In the genomic region with DNA sequence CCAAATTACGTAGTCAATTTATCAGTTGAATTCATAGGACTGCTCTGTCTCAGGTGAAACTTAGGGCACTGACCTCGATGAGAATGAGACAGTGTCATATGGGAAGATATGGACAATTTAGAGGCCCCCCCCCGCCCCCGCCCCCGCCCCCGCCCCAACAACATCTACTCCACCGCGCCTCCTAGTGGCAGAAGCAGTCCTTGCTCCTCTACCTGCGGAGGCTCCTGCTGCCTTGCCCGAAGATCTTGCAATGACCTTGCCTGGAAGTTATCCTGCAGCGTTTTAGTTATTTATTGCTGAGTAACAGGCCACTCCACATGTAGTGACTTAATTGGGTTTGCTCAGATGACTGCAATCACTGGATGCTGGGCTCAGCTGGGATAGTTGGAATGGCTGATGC, we compare ENCODE assay signal across 8 cellular contexts. TPM values are rescaled to one million over a fixed set of nuclear protein-coding genes. Genes with fewer than 3 reads are reported as not detected.
DNase-seq lines count a peak whose midpoint lies in the region; ATAC-seq and TF ChIP-seq lines count a peak whose summit lies in the region.

No MANE protein-coding gene starts in this region.

- H3K23ac ChIP-seq in mesendoderm (ENCODE audit: low read length) = no peak overlapping the region

- H3K9me3 Mint-ChIP-seq in type B pancreatic cell = no peaks in the 10 kb centered on the region

- no peaks in the 10 kb centered on the region for H3K9me3 ChIP-seq in T-helper 17 cell (ENCODE audit: control insufficient read depth, low read length, poor library complexity, severe bottlenecking)

- H3K4ac ChIP-seq in mesendoderm (ENCODE audit: low read depth, low read length) = no peak overlapping the region

- H3K36me3 Mint-ChIP-seq in T-helper 17 cell (ENCODE audit: low read depth) = no peaks in the 10 kb centered on the region
- peaks cover 9% of the 10 kb centered on the region for H3K36me3 Mint-ChIP-seq in type B pancreatic cell

- no peak overlapping the region for H3K18ac ChIP-seq in mesendoderm (ENCODE audit: low read length)

- no CpG with 5 or more reads among the region's 11 CpGs for WGBS in mesendoderm (ENCODE audit: extremely low coverage, insufficient coverage, low lambda C conversion rate)

- no peak overlapping the region for H2BK15ac ChIP-seq in mesendoderm (replicated peaks; ENCODE audit: low read depth)

- ATAC-seq in T-helper 17 cell = peak; percentile 69

- in situ Hi-C loops in brain microvascular endothelial cell (cut with HindIII; ENCODE audit: low pct_ligation_motif_present, low sequenced_read_pairs) = no loop called here

- no peak overlapping the region for H3K4me2 ChIP-seq in mesendoderm (ENCODE audit: low read length)

- H4K8ac ChIP-seq in mesendoderm (ENCODE audit: low read depth, low read length) = no peak overlapping the region

- no peak overlapping the region for H2BK120ac ChIP-seq in mesendoderm (ENCODE audit: low read depth, low read length)

- H3K4me1 Mint-ChIP-seq in T-helper 17 cell (peaks cover 4% of the 10 kb centered on the region), type B pancreatic cell (ENCODE audit: unreplicated experiment) (peaks cover 12% of the 10 kb centered on the region)

- no peak overlapping the region for H3K9ac ChIP-seq in mesendoderm (ENCODE audit: low read length)

- TF ChIP-seq CTCF in brain microvascular endothelial cell (IDR thresholded peaks at IDR 0.05; ENCODE audit: low read depth, low read length, missing control alignments) (peak; percentile 73), type B pancreatic cell (conservative IDR thresholded peaks at IDR 0.05) (peak; percentile 73)

- no peak overlapping the region for H4K5ac ChIP-seq in mesendoderm (ENCODE audit: low read length)

- H3K27ac ChIP-seq in brain microvascular endothelial cell (no peak overlapping the region), mesendoderm (ENCODE audit: low read depth, low read length) (no peak overlapping the region)

- H3K36me3 ChIP-seq in brain microvascular endothelial cell (replicated peaks) = peaks cover 25% of the 10 kb centered on the region
- peaks cover 15% of the 10 kb centered on the region for H3K36me3 ChIP-seq in mesendoderm (ENCODE audit: control insufficient read depth, insufficient read depth, low read length)

- H3K4me3 Mint-ChIP-seq in T-helper 17 cell (no peak overlapping the region), type B pancreatic cell (no peak overlapping the region)

- no peaks in the 10 kb centered on the region for H3K27me3 ChIP-seq in brain microvascular endothelial cell (replicated peaks)
- H3K27me3 ChIP-seq in mesendoderm (ENCODE audit: insufficient read depth, low read length, poor library complexity) = no peaks in the 10 kb centered on the region

- H2BK5ac ChIP-seq in mesendoderm (ENCODE audit: low read length) = no peak overlapping the region

- no peak overlapping the region for H3K56ac ChIP-seq in mesendoderm (ENCODE audit: low read length)

- H3K4me3 ChIP-seq in brain microvascular endothelial cell (ENCODE audit: low read depth, low read length) (no peak overlapping the region), mesendoderm (ENCODE audit: low read length) (no peak overlapping the region)

- H3K79me1 ChIP-seq in mesendoderm (ENCODE audit: low read length) = no peaks in the 10 kb centered on the region

- H3K27ac Mint-ChIP-seq in T-helper 17 cell = peak overlapping the region; percentile 72
- no peak overlapping the region for H3K27ac Mint-ChIP-seq in type B pancreatic cell

- no peaks in the 10 kb centered on the region for H3K79me2 ChIP-seq in mesendoderm (ENCODE audit: control insufficient read depth, insufficient read depth, low read length)

- H2AK5ac ChIP-seq in mesendoderm (ENCODE audit: low read length) = no peak overlapping the region

- H3K4me1 ChIP-seq in mesendoderm (ENCODE audit: control insufficient read depth, low read depth, low read length) = no peaks in the 10 kb centered on the region

- peak; percentile 24 for DNase-seq in NCI-H345 (lab: John Stamatoyannopoulos, UW)
- no peak for DNase-seq in NCI-H345 treated with DMSO at 0.1 percent for 48 hours (lab: John Stamatoyannopoulos, UW; ENCODE audit: unreplicated experiment)
- DNase-seq in T-helper 17 cell = peak; percentile 40 to 62 (median 54)
- no peak for DNase-seq in brain microvascular endothelial cell
- peak; percentile 65 for DNase-seq in mesendoderm
- no peak for DNase-seq in type B pancreatic cell (ENCODE audit: extremely low spot score, unreplicated experiment)
- DNase-seq in NCI-H1436 (lab: John Stamatoyannopoulos, UW) = no peak
- no peak for DNase-seq in DMS153 (lab: John Stamatoyannopoulos, UW)

- no peaks in the 10 kb centered on the region for H3K27me3 Mint-ChIP-seq in T-helper 17 cell
- H3K27me3 Mint-ChIP-seq in type B pancreatic cell = peaks cover 9% of the 10 kb centered on the region

RNA-seq across cellular contexts. Expression of a gene that starts 15.1 kb away (rescaled TPM):
- total RNA-seq in T-helper 17 cell (1 to 10 TPM; 3.5 to 3.6 TPM), type B pancreatic cell (ENCODE audit: low replicate concordance) (151 and 229 TPM in 2 replicates)
- 398 TPM for polyA plus RNA-seq in mesendoderm (2013, experiment 1 of 2)
- 396 TPM for polyA plus RNA-seq in mesendoderm (2013, experiment 2 of 2)

RNA-seq across cellular contexts. Expression of a gene that starts 51.5 kb away (rescaled TPM):
- total RNA-seq in T-helper 17 cell (100 to 1,000 TPM in 1 of 2 donors, 10 to 100 TPM in 1; 77.3 to 108 TPM), type B pancreatic cell (ENCODE audit: low replicate concordance) (7.5 and 11.3 TPM in 2 replicates)
- 10.9 TPM for polyA plus RNA-seq in mesendoderm (2013, experiment 1 of 2)
- polyA plus RNA-seq in mesendoderm (2013, experiment 2 of 2) = 11.4 TPM

Comparison
In these comparisons a context has a peak if more than half of its experiments do, and no peak if none do; other contexts are left out.
1. DNase-seq: peak in NCI-H345 (single experiment), T-helper 17 cell (3 of 3) and mesendoderm (single experiment); none in NCI-H345 treated with DMSO at 0.1 percent for 48 hours (single experiment), brain microvascular endothelial cell (single experiment), type B pancreatic cell (single experiment), NCI-H1436 (single experiment) and DMS153 (single experiment).
2. RNA of a gene that starts 15.1 kb away (total RNA-seq): 151 to 229 TPM in type B pancreatic cell; 3.5 to 3.6 TPM in T-helper 17 cell; every median in the first group is over 10 times any median in the second.